8 cellular contexts compared by ENCODE assay signal in the genomic region with DNA sequence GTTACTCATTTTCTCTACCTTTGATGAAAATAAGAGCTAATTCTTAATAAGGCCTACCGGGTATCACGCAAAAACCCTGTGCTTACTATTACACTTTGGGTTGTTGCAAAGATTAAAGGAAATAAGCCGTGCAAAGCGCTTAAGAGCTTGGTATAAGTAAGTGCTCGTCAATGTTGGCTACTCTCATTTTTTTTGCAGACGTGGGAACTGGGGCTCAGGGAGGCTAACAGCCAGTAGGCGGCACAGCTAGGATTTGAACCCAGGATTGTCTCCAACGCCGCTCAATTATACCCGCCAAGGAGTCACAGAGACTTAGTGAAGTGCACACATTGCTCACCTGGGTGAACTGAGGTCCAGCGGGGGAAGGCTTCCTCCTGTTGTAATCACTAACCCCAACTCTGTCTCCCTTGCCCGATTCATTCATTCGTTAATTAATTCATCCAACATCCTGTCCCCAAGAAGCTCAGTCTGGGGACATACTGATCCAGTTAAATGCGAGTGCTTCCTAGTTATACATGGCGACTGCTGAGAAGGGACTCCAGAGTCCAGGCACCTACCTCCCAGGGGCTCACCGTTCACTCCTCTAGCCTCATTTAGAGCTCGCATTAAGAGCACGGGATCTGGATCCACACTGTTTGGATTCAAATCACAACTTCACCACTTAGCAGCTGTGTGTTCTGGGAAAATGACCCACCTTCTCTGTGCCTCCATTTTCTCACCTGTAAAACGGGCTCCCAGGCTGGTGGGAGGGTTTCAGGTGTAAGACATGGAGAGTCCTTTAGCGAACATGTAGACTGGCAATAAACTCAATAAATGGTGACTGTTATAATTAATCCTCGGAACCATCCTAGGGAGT. TPM values are rescaled to one million over a fixed set of nuclear protein-coding genes. Genes with fewer than 3 reads are reported as not detected.
DNase-seq lines count a peak whose midpoint lies in the region; ATAC-seq, FAIRE-seq and TF ChIP-seq lines count a peak whose summit lies in the region.
"Had no signal": no experiment of that assay in that cellular context is flagged by ENCODE, and none has a peak within 500 bp of the region (broad histone marks: within the 10 kb centered on the region; RNA-seq: fewer than 3 reads in every experiment).

No MANE protein-coding gene starts in this region.

- H3K4me3 ChIP-seq in GM06990 (replicated peaks; ENCODE audit: low read depth, low read length) (peak overlapping the region; percentile 70), GM12878 (peak overlapping the region; percentile 65)

- H3K9ac ChIP-seq in GM12878 (ENCODE audit: control insufficient read depth, insufficient read depth, low read length), result peak overlapping the region; percentile 85

- H3K27me3 ChIP-seq in GM06990 (replicated peaks; ENCODE audit: control insufficient read depth, insufficient read depth, low read length) (no peaks in the 10 kb centered on the region), GM12878 (replicated peaks in 1 of 2; ENCODE audit: control insufficient read depth in 2 of 2, insufficient read depth in 2 of 2, low read length in 1 of 2) (no peaks in the 10 kb centered on the region)

- ATAC-seq in GM12878, result no peak
- peak; percentile 0 for ATAC-seq in left lobe of liver
- no peak for ATAC-seq in HG03432 (IDR thresholded peaks at IDR 0.05; ENCODE audit: unreplicated experiment)
- ATAC-seq in GM21786 (IDR thresholded peaks at IDR 0.05; ENCODE audit: unreplicated experiment), result no peak

- CTCF ChIA-PET in GM12878 (lab: Yijun Ruan, JAX), result interaction anchor here (0.6 to 7.5 kb wide), 22 partner anchors 9 to 317 kb away, joined by 3 to 172 read pairs (median 4); partner anchors contain the start of genes CASTOR1, RNF215 and SEC14L2

- in situ Hi-C loops in GM12878 (cut with MboI), result no loop called here

- no peak for TF ChIP-seq EP300 in GM12878 (IDR thresholded peaks at IDR 0.05; ENCODE audit: borderline replicate concordance in 1 of 2, control insufficient read depth in 1 of 2, low read depth in 2 of 2, low read length in 2 of 2)

- no peak for FAIRE-seq in GM12878 (lab: Jason Lieb, UNC)

- BruUV-seq in GM12878 (replicated peaks; lab: Mats Ljungman, UMichigan), result no TSS peak

- H3K4me2 ChIP-seq in GM12878 (ENCODE audit: control insufficient read depth, insufficient read depth), result peak overlapping the region; percentile 99

- DNase-seq in GM06990 (ENCODE audit: extremely low read depth, insufficient read length), result peak; percentile 23
- peak; percentile 32 for DNase-seq in M059J (ENCODE audit: low read depth)
- no peak for DNase-seq in GM12878 (ENCODE audit: low read depth, low spot score)
- no peak for DNase-seq in left lobe of liver (ENCODE audit: low spot score)

- TF ChIP-seq POLR2A in GM12878 (IDR thresholded peaks at IDR 0.05; ENCODE audit: low read depth, low read length), result no peak

- POLR2A ChIA-PET in GM12878 (lab: Charles Lee), result interaction anchor here (0.6 to 6.4 kb wide), 28 partner anchors 9 to 1368 kb away, joined by 3 to 60 read pairs (median 4); partner anchors contain the start of genes MTMR3, PIK3IP1, RNF215 and SEC14L2

- peak overlapping the region; percentile 67 for H2AFZ ChIP-seq in GM12878 (ENCODE audit: control insufficient read depth, low read depth, low read length)

- TF ChIP-seq RAD21 in GM12878 (IDR thresholded peaks at IDR 0.05; ENCODE audit: insufficient read depth, low read depth, low read length), result no peak

- intact Hi-C loops in GM12878 (cut with micrococcal nuclease; ENCODE audit: unreplicated experiment), result loop anchor here (1.0 kb wide), 1 partner anchor 33 kb away; no protein-coding TSS in a partner anchor

- peaks cover 13% of the 10 kb centered on the region for H3K36me3 ChIP-seq in GM06990 (ENCODE audit: control insufficient read depth, insufficient read depth, low read length)
- peaks cover 3 to 16% of the 10 kb centered on the region in 2 experiments; a peak in 2 of 4 replicates for H3K36me3 ChIP-seq in GM12878 (ENCODE audit: control insufficient read depth in 2 of 2, insufficient read depth in 2 of 2, low read length in 1 of 2)

- H3K9me3 ChIP-seq in GM12878 (replicated peaks; ENCODE audit: control insufficient read depth, insufficient read depth, low read length), result no peaks in the 10 kb centered on the region; the same call in 2 of the 3 replicates

- WGBS in GM12878 (ENCODE audit: insufficient coverage, insufficient replicate concordance, low lambda C conversion rate, missing lambda C conversion rate), result 28% methylated on average over 21 of the region's 21 CpGs

- H3K27ac ChIP-seq in GM12878 (ENCODE audit: control insufficient read depth, insufficient read depth) (peak overlapping the region; percentile 82), temporal lobe (ENCODE audit: low read depth, low read length) (peak overlapping the region; percentile 96)

- SMC1A ChIA-PET in GM12878 (lab: Charles Lee; ENCODE audit: uncharacterized antibody, unreplicated experiment), result interaction anchor here (0.6 to 6.0 kb wide), 21 partner anchors 10 to 183 kb away, joined by 3 to 69 read pairs (median 4); partner anchors contain the start of genes CASTOR1, RNF215 and TCN2

- H4K20me1 ChIP-seq in GM12878 (ENCODE audit: control insufficient read depth, insufficient read depth), result no peaks in the 10 kb centered on the region

- RAD21 ChIA-PET in GM12878 (lab: Charles Lee; ENCODE audit: unreplicated experiment), result interaction anchor here (0.7 to 7.3 kb wide), 13 partner anchors 20 to 330 kb away, joined by 3 to 137 read pairs (median 4); partner anchors contain the start of genes CASTOR1, CCDC157, RNF215 and SEC14L2

- peaks cover 45% of the 10 kb centered on the region for H3K79me2 ChIP-seq in GM12878 (ENCODE audit: control insufficient read depth, insufficient read depth, low read length)

- TF ChIP-seq CTCF in GM06990 (IDR thresholded peaks at IDR 0.05; ENCODE audit: insufficient read depth, low read length, poor library complexity, severe bottlenecking) (peak; percentile 13), GM12878 (IDR thresholded peaks at IDR 0.05 in 2 of 3, conservative IDR thresholded peaks at IDR 0.05 in 1 of 3; ENCODE audit: control insufficient read depth in 2 of 3, extremely low read depth in 1 of 3, insufficient read depth in 1 of 3, low read depth in 3 of 3, low read length in 3 of 3) (peak in 1 of 3 experiments; percentile 15; a peak in 1 of 6 replicates)

- peaks cover 22% of the 10 kb centered on the region for H3K4me1 ChIP-seq in GM12878 (ENCODE audit: control insufficient read depth, insufficient read depth, low read length)

RNA-seq across cellular contexts. Expression of gene MTFP1, which starts 0.9 kb away (rescaled TPM):
- total RNA-seq in M059J (2014; rRNA removed; shearing (Covaris generic)), result 10.0 and 12.1 TPM in 2 replicates
- total RNA-seq in GM12878 (2013; cell fraction: nucleolus; rRNA removed), result 28.0 and 30.4 TPM in 2 replicates
- total RNA-seq in GM12878 (2014; rRNA removed), result 68.0 and 85.5 TPM in 2 replicates
- total RNA-seq in GM12878 (2014; rRNA removed; fragmentation: Illumina TruSeq; extraction: Trizol), result 42.5 and 44.8 TPM in 2 replicates
- total RNA-seq in GM12878 (2021), result 54.9 and 59.0 TPM in 2 replicates
- 23.2 TPM for polyA plus RNA-seq in GM12878 (2011; ENCODE audit: low read depth)
- 34.9 and 64.6 TPM in 2 replicates for polyA plus RNA-seq in GM12878 (2011; rRNA removed)
- 112 and 150 TPM in 2 replicates for polyA plus RNA-seq in GM12878 (2011; cell fraction: cytosol; rRNA removed)
- 82.2 and 105 TPM in 2 replicates for polyA plus RNA-seq in GM12878 (2011; cell fraction: nucleus; rRNA removed)
- polyA plus RNA-seq in GM12878 (2012), result 54.1 and 72.4 TPM in 2 replicates
- 23.1 and 30.2 TPM in 2 replicates for polyA plus RNA-seq in GM12878 (2014; fragmentation: Illumina TruSeq; extraction: Trizol)
- polyA plus RNA-seq in GM12878 (2014; fragmentation: Nextera tagmentation; extraction: Ambion mirVana), result 10 to 100 TPM; 20.5 to 46.6 TPM
- polyA plus RNA-seq in GM12878 (2014; rRNA removed), result 65.8 and 70.7 TPM in 2 replicates
- 100 to 1,000 TPM; 118 to 133 TPM for polyA plus RNA-seq in GM12878 (2016; fragmentation: Nextera tagmentation; extraction: Ambion mirVana)
- polyA minus RNA-seq in GM12878 (2011; rRNA and poly(A)+ RNA removed), result 33.0 and 68.3 TPM in 2 replicates
- 17.1 and 25.4 TPM in 2 replicates for polyA minus RNA-seq in GM12878 (2011; cell fraction: cytosol; rRNA and poly(A)+ RNA removed)
- 39.0 and 44.7 TPM in 2 replicates for polyA minus RNA-seq in GM12878 (2011; cell fraction: nucleus; rRNA and poly(A)+ RNA removed)
- total RNA-seq in left lobe of liver, result 6.3 TPM
- 0.98 TPM for total RNA-seq in temporal lobe

RNA-seq across cellular contexts. Expression of gene SEC14L2, which starts 27.9 kb away (rescaled TPM):
- 15.1 and 31.3 TPM in 2 replicates for total RNA-seq in M059J (2014; rRNA removed; shearing (Covaris generic))
- total RNA-seq in GM12878 (2013; cell fraction: nucleolus; rRNA removed), result 2.1 and 3.9 TPM in 2 replicates
- total RNA-seq in GM12878 (2014; rRNA removed) (0.28 and 0.76 TPM in 2 replicates), GM12878 (2014; rRNA removed; fragmentation: Illumina TruSeq; extraction: Trizol) (0.28 and 0.45 TPM in 2 replicates), GM12878 (2021) (0.51 and 1.0 TPM in 2 replicates), left lobe of liver (252 TPM), temporal lobe (3.9 TPM)
- polyA plus RNA-seq in GM12878 (2011; ENCODE audit: low read depth), result 0.91 TPM
- polyA plus RNA-seq in GM12878 (2011; rRNA removed) (0.75 and 0.99 TPM in 2 replicates), GM12878 (2014; fragmentation: Illumina TruSeq; extraction: Trizol) (0.31 TPM in 1 of 2 replicates, not detected in the other), GM12878 (2014; fragmentation: Nextera tagmentation; extraction: Ambion mirVana) (under 1 TPM; 0.08 to 0.11 TPM), GM12878 (2014; rRNA removed) (0.51 and 0.77 TPM in 2 replicates), GM12878 (2016; fragmentation: Nextera tagmentation; extraction: Ambion mirVana) (1 to 10 TPM; 2.0 to 4.0 TPM)
- 0.99 and 1.4 TPM in 2 replicates for polyA plus RNA-seq in GM12878 (2011; cell fraction: cytosol; rRNA removed)
- 1.9 and 3.3 TPM in 2 replicates for polyA plus RNA-seq in GM12878 (2011; cell fraction: nucleus; rRNA removed)
- 0.68 and 1.2 TPM in 2 replicates for polyA plus RNA-seq in GM12878 (2012)
- 2.5 and 2.8 TPM in 2 replicates for polyA minus RNA-seq in GM12878 (2011; rRNA and poly(A)+ RNA removed)
- 0.52 and 0.67 TPM in 2 replicates for polyA minus RNA-seq in GM12878 (2011; cell fraction: cytosol; rRNA and poly(A)+ RNA removed)
- 2.8 and 2.9 TPM in 2 replicates for polyA minus RNA-seq in GM12878 (2011; cell fraction: nucleus; rRNA and poly(A)+ RNA removed)

RNA-seq across cellular contexts. Expression of gene RNF215, which starts 37.5 kb away (rescaled TPM):
- 15.1 and 17.4 TPM in 2 replicates for total RNA-seq in M059J (2014; rRNA removed; shearing (Covaris generic))
- 24.3 and 27.1 TPM in 2 replicates for total RNA-seq in GM12878 (2013; cell fraction: nucleolus; rRNA removed)
- total RNA-seq in GM12878 (2014; rRNA removed) (3.7 and 6.6 TPM in 2 replicates), GM12878 (2014; rRNA removed; fragmentation: Illumina TruSeq; extraction: Trizol) (2.1 and 3.0 TPM in 2 replicates), GM12878 (2021) (6.9 and 7.6 TPM in 2 replicates), left lobe of liver (8.7 TPM), temporal lobe (13.8 TPM)
- polyA plus RNA-seq in GM12878 (2011; ENCODE audit: low read depth), result 2.0 TPM
- polyA plus RNA-seq in GM12878 (2011; rRNA removed) (2.9 and 3.6 TPM in 2 replicates), GM12878 (2014; fragmentation: Illumina TruSeq; extraction: Trizol) (0.43 and 1.5 TPM in 2 replicates), GM12878 (2014; fragmentation: Nextera tagmentation; extraction: Ambion mirVana) (under 1 TPM in 1 of 2 experiments, not detected in 1; 0.31 TPM), GM12878 (2014; rRNA removed) (3.4 and 4.7 TPM in 2 replicates), GM12878 (2016; fragmentation: Nextera tagmentation; extraction: Ambion mirVana) (under 1 TPM; 0.32 to 0.76 TPM)
- polyA plus RNA-seq in GM12878 (2011; cell fraction: cytosol; rRNA removed), result 4.0 and 5.1 TPM in 2 replicates
- polyA plus RNA-seq in GM12878 (2011; cell fraction: nucleus; rRNA removed), result 27.9 and 30.7 TPM in 2 replicates
- polyA plus RNA-seq in GM12878 (2012), result 4.7 and 6.3 TPM in 2 replicates
- polyA minus RNA-seq in GM12878 (2011; rRNA and poly(A)+ RNA removed), result 2.8 and 4.9 TPM in 2 replicates
- 1.6 and 1.9 TPM in 2 replicates for polyA minus RNA-seq in GM12878 (2011; cell fraction: cytosol; rRNA and poly(A)+ RNA removed)
- polyA minus RNA-seq in GM12878 (2011; cell fraction: nucleus; rRNA and poly(A)+ RNA removed), result 3.4 and 6.5 TPM in 2 replicates

RNA-seq across cellular contexts. Expression of gene SEC14L3, which starts 47.1 kb away (rescaled TPM):
- total RNA-seq in M059J (2014; rRNA removed; shearing (Covaris generic)), result not detected in 2 replicates
- not detected in 2 replicates for total RNA-seq in GM12878 (2013; cell fraction: nucleolus; rRNA removed)
- not detected in 2 replicates for total RNA-seq in GM12878 (2014; rRNA removed)
- total RNA-seq in GM12878 (2014; rRNA removed; fragmentation: Illumina TruSeq; extraction: Trizol), result not detected in 2 replicates
- not detected in 2 replicates for total RNA-seq in GM12878 (2021)
- not detected for polyA plus RNA-seq in GM12878 (2011; ENCODE audit: low read depth)
- not detected in 2 replicates for polyA plus RNA-seq in GM12878 (2011; rRNA removed)
- polyA plus RNA-seq in GM12878 (2011; cell fraction: cytosol; rRNA removed), result not detected in 2 replicates
- polyA plus RNA-seq in GM12878 (2011; cell fraction: nucleus; rRNA removed), result not detected in 2 replicates
- polyA plus RNA-seq in GM12878 (2012), result 0.04 TPM in 1 of 2 replicates, not detected in the other
- polyA plus RNA-seq in GM12878 (2014; fragmentation: Illumina TruSeq; extraction: Trizol), result not detected in 2 replicates
- under 1 TPM in 1 of 2 experiments, not detected in 1; 0.03 TPM for polyA plus RNA-seq in GM12878 (2014; fragmentation: Nextera tagmentation; extraction: Ambion mirVana)
- polyA plus RNA-seq in GM12878 (2014; rRNA removed), result not detected in 2 replicates
- not detected for polyA plus RNA-seq in GM12878 (2016; fragmentation: Nextera tagmentation; extraction: Ambion mirVana)
- polyA minus RNA-seq in GM12878 (2011; rRNA and poly(A)+ RNA removed), result not detected in 2 replicates
- not detected in 2 replicates for polyA minus RNA-seq in GM12878 (2011; cell fraction: cytosol; rRNA and poly(A)+ RNA removed)
- polyA minus RNA-seq in GM12878 (2011; cell fraction: nucleus; rRNA and poly(A)+ RNA removed), result not detected in 2 replicates
- total RNA-seq in left lobe of liver, result 0.60 TPM
- total RNA-seq in temporal lobe, result not detected
- total RNA-seq: subcutaneous adipose tissue had no signal

Comparison
In these comparisons a context has a peak if more than half of its experiments do, and no peak if none do; other contexts are left out.
1. DNase-seq: peak in GM06990 (single experiment) and M059J (single experiment); none in GM12878 (single experiment) and left lobe of liver (single experiment).